ENCODE assay signal across 28 cellular contexts in genomic region chr3:17027344-17027743, GRCh38.
DNase-seq lines count a peak whose midpoint lies in the region; ATAC-seq lines count a peak whose summit lies in the region.
"Had no signal": no experiment of that assay in that cellular context is flagged by ENCODE, and none has a peak within 500 bp of the region (broad histone marks: within the 10 kb centered on the region; RNA-seq: fewer than 3 reads in every experiment).

No MANE protein-coding gene starts in this region.

- peaks cover 16% of the 10 kb centered on the region for H3K36me3 Mint-ChIP-seq in CD4-positive, CD25-positive, alpha-beta regulatory T cell
- peaks cover 7% of the 10 kb centered on the region for H3K36me3 Mint-ChIP-seq in memory B cell

- H3K27me3 ChIP-seq in CD4-positive, CD25-positive, alpha-beta regulatory T cell (ENCODE audit: control insufficient read depth, insufficient read depth, low read length) = no peaks in the 10 kb centered on the region
- no peaks in the 10 kb centered on the region for H3K27me3 ChIP-seq in effector memory CD4-positive, alpha-beta T cell (replicated peaks; ENCODE audit: control insufficient read depth, insufficient read depth, low read length, poor library complexity, severe bottlenecking)
- H3K27me3 ChIP-seq: body of pancreas, transverse colon had no signal

- H3K4me1 Mint-ChIP-seq in CD4-positive, CD25-positive, alpha-beta regulatory T cell = peaks cover 16 to 69% (median 48%) of the 10 kb centered on the region in 4 donors
- H3K4me1 Mint-ChIP-seq in memory B cell = peaks cover 38% of the 10 kb centered on the region

- peaks cover 4% of the 10 kb centered on the region for H3K4me1 ChIP-seq in CD4-positive, CD25-positive, alpha-beta regulatory T cell (ENCODE audit: control insufficient read depth, insufficient read depth, low read length, poor library complexity, severe bottlenecking)
- H3K4me1 ChIP-seq in effector memory CD4-positive, alpha-beta T cell (ENCODE audit: control insufficient read depth, insufficient read depth, low read length, poor library complexity, severe bottlenecking) = peaks cover 6% of the 10 kb centered on the region

- no peak overlapping the region for H3K4me3 Mint-ChIP-seq in CD4-positive, CD25-positive, alpha-beta regulatory T cell
- no peak overlapping the region for H3K4me3 Mint-ChIP-seq in memory B cell
- H3K4me3 Mint-ChIP-seq: activated T-cell treated with anti-CD3 and anti-CD28 coated beads, Interleukin-2, amount 50 U/mL, for 4 hours; naive thymus-derived CD4-positive, alpha-beta T cell had no signal

- no peak overlapping the region for H3K4me3 ChIP-seq in CD4-positive, CD25-positive, alpha-beta regulatory T cell (ENCODE audit: low read depth, low read length)
- no peak overlapping the region for H3K4me3 ChIP-seq in effector memory CD4-positive, alpha-beta T cell (ENCODE audit: insufficient read depth, low read depth, low read length, poor library complexity, severe bottlenecking)
- H3K4me3 ChIP-seq: body of pancreas, SK-N-MC, transverse colon had no signal

- H3K27me3 Mint-ChIP-seq in CD4-positive, CD25-positive, alpha-beta regulatory T cell = no peaks in the 10 kb centered on the region
- no peaks in the 10 kb centered on the region for H3K27me3 Mint-ChIP-seq in memory B cell
- H3K27me3 Mint-ChIP-seq: CD4-positive, alpha-beta memory T cell; naive thymus-derived CD4-positive, alpha-beta T cell; progenitor cell of endocrine pancreas had no signal

- ATAC-seq in CD4-positive, CD25-positive, alpha-beta regulatory T cell (ENCODE audit: low read depth in 2 of 2) = no peak
- ATAC-seq in memory B cell (ENCODE audit: low read depth) = no peak
- ATAC-seq in GM21619 (IDR thresholded peaks at IDR 0.05; ENCODE audit: unreplicated experiment) = no peak
- ATAC-seq in HG02884 (IDR thresholded peaks at IDR 0.05; ENCODE audit: unreplicated experiment) = no peak
- ATAC-seq: activated T-cell treated with anti-CD3 and anti-CD28 coated beads, Interleukin-2, amount 50 U/mL, for 4 hours; body of pancreas; left colon; naive thymus-derived CD4-positive, alpha-beta T cell had no signal

- peak overlapping the region in 2 of 3 donors; percentile 43 to 74 for H3K27ac Mint-ChIP-seq in CD4-positive, CD25-positive, alpha-beta regulatory T cell
- H3K27ac Mint-ChIP-seq in memory B cell = peak overlapping the region; percentile 15
- H3K27ac Mint-ChIP-seq: progenitor cell of endocrine pancreas had no signal

- no peak for DNase-seq in CD4-positive, CD25-positive, alpha-beta regulatory T cell
- DNase-seq in HuH-7 (ENCODE audit: low spot score) (peak; percentile 17), fibroblast of peridontal ligament (ENCODE audit: extremely low read depth) (peak; percentile 46), memory B cell (ENCODE audit: low spot score in 2 of 2) (no peak), RPMI8226 (no peak)
- DNase-seq in effector memory CD4-positive, alpha-beta T cell = no peak
- DNase-seq: activated CD4-positive, CD25-positive, alpha-beta regulatory T cell; activated gamma-delta T cell; activated T-cell treated with anti-CD3 and anti-CD28 coated beads, Interleukin-2, amount 50 U/mL, for 4 hours; body of pancreas; CD4-positive, alpha-beta memory T cell; GOT3; hypothalamus; left colon; MM.1S; naive thymus-derived CD4-positive, alpha-beta T cell; NCI-H1436 treated with DMSO at 0.1 percent for 48 hours; NCI-H2081 treated with DMSO at 0.1 percent for 48 hours; NCI-H748 treated with DMSO at 0.1 percent for 48 hours; stimulated activated CD4-positive, alpha-beta T cell treated with anti-CD3 and anti-CD28 coated beads, Interleukin-15, amount 100 ng/mL, for 24 hours; stimulated activated CD4-positive, alpha-beta T cell treated with anti-CD3 and anti-CD28 coated beads, Interleukin-4, amount 100 ng/mL, for 4 hours; transverse colon had no signal

- no peaks in the 10 kb centered on the region for H3K9me3 Mint-ChIP-seq in CD4-positive, CD25-positive, alpha-beta regulatory T cell
- H3K9me3 Mint-ChIP-seq in memory B cell = no peaks in the 10 kb centered on the region
- H3K9me3 Mint-ChIP-seq: activated T-cell treated with anti-CD3 and anti-CD28 coated beads, Interleukin-2, amount 50 U/mL, for 4 hours; CD4-positive, alpha-beta memory T cell; naive thymus-derived CD4-positive, alpha-beta T cell had no signal

- no peak overlapping the region for H3K27ac ChIP-seq in CD4-positive, CD25-positive, alpha-beta regulatory T cell (ENCODE audit: insufficient read depth, low read length, poor library complexity, severe bottlenecking)
- H3K27ac ChIP-seq in effector memory CD4-positive, alpha-beta T cell (ENCODE audit: insufficient read depth, low read length, poor library complexity, severe bottlenecking) = no peak overlapping the region
- H3K27ac ChIP-seq: body of pancreas, HL-60, KMS-11, SK-N-MC, transverse colon had no signal

- peaks cover 4% of the 10 kb centered on the region for H3K36me3 ChIP-seq in CD4-positive, CD25-positive, alpha-beta regulatory T cell (ENCODE audit: control insufficient read depth, insufficient read depth, low read length)
- peaks cover 3% of the 10 kb centered on the region for H3K36me3 ChIP-seq in effector memory CD4-positive, alpha-beta T cell (ENCODE audit: control insufficient read depth, insufficient read depth, low read length)
- H3K36me3 ChIP-seq: transverse colon had no signal

- no peaks in the 10 kb centered on the region for H3K9me3 ChIP-seq in CD4-positive, CD25-positive, alpha-beta regulatory T cell (ENCODE audit: control insufficient read depth in 2 of 2, low read length in 2 of 2)
- no peaks in the 10 kb centered on the region for H3K9me3 ChIP-seq in effector memory CD4-positive, alpha-beta T cell (ENCODE audit: control insufficient read depth, low read length)
- H3K9me3 ChIP-seq: body of pancreas, transverse colon had no signal

Comparison
In these comparisons a context has a peak if more than half of its experiments do, and no peak if none do; other contexts are left out.
1. DNase-seq: peak in HuH-7 (single experiment) and fibroblast of peridontal ligament (single experiment); none in CD4-positive, CD25-positive, alpha-beta regulatory T cell (0 of 3), memory B cell (0 of 2), effector memory CD4-positive, alpha-beta T cell (0 of 3) and RPMI8226 (single experiment).